Comparison of ENCODE assay signal across 24 cellular contexts in the genomic region with DNA sequence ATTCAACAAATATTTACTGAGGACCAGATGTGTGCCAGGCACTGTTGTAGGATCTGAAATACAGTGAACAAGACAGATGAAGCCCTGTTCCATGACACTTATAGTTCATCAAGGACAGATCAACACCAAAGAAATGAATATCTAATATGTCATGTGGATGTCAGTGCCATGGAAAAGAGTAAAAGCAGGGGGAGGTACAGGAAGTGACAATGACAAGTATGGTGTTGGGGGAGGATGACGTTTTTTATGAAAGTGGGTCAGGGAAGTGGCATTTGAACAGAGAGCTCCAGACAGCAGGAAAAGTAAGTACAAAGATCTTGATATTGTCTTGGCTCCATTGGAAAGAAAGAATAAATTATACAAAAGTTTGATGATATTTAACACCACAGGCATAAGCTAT. TPM values are rescaled to one million over a fixed set of nuclear protein-coding genes. Genes with fewer than 3 reads are reported as not detected.
DNase-seq lines count a peak whose midpoint lies in the region; ATAC-seq, FAIRE-seq and TF ChIP-seq lines count a peak whose summit lies in the region.
"Had no signal": no experiment of that assay in that cellular context is flagged by ENCODE, and none has a peak within 500 bp of the region (broad histone marks: within the 10 kb centered on the region; RNA-seq: fewer than 3 reads in every experiment).

No MANE protein-coding gene starts in this region.

- H3K4me2 ChIP-seq in K562 (ENCODE audit: insufficient read depth, low read length) = no peak overlapping the region
- H3K4me2 ChIP-seq: A549 had no signal

- ATAC-seq in activated CD4-positive, alpha-beta T cell treated with anti-CD3 and anti-CD28 coated beads for 36 hours = peak; percentile 74
- ATAC-seq in K562 = no peak
- no peak for ATAC-seq in right cardiac atrium
- ATAC-seq: body of pancreas, heart right ventricle, left cardiac atrium, upper lobe of right lung had no signal

- H3K79me2 ChIP-seq in K562 (ENCODE audit: control insufficient read depth, insufficient read depth, low read length) = no peaks in the 10 kb centered on the region

- H3K9me3 ChIP-seq in CD4-positive, alpha-beta memory T cell (ENCODE audit: control insufficient read depth in 1 of 2, low read length in 2 of 2) = no peaks in the 10 kb centered on the region
- H3K9me3 ChIP-seq in K562 (replicated peaks; ENCODE audit: control insufficient read depth, insufficient read depth, low read depth, low read length) (no peaks in the 10 kb centered on the region; the same call in 1 of the 2 replicates), right cardiac atrium (ENCODE audit: control insufficient read depth, low read length) (no peaks in the 10 kb centered on the region)
- H3K9me3 ChIP-seq: A549, body of pancreas, heart right ventricle, MG63, sigmoid colon, upper lobe of right lung had no signal

- TF ChIP-seq RAD21 in K562 (CRISPR knock-in tag; conservative IDR thresholded peaks at IDR 0.05 in 1 of 2, IDR thresholded peaks at IDR 0.05 in 1 of 2) = no peak

- H3K27me3 Mint-ChIP-seq in activated CD4-positive, alpha-beta T cell treated with anti-CD3 and anti-CD28 coated beads for 36 hours = peaks cover 5% of the 10 kb centered on the region
- no peaks in the 10 kb centered on the region for H3K27me3 Mint-ChIP-seq in CD4-positive, alpha-beta memory T cell

- no peak overlapping the region for H3K27ac ChIP-seq in CD4-positive, alpha-beta memory T cell (ENCODE audit: low read depth, low read length)
- no peak overlapping the region for H3K27ac ChIP-seq in K562 (ENCODE audit: extremely low read depth, low read depth, low read length)
- no peak overlapping the region for H3K27ac ChIP-seq in right cardiac atrium (ENCODE audit: low read length)
- H3K27ac ChIP-seq: A549, body of pancreas, epithelial cell of prostate, heart right ventricle, sigmoid colon, upper lobe of right lung had no signal

- no peak overlapping the region for H2AFZ ChIP-seq in K562 (ENCODE audit: low read depth, low read length)

- H3K27me3 ChIP-seq in CD4-positive, alpha-beta memory T cell (ENCODE audit: insufficient read depth, low read length) = no peaks in the 10 kb centered on the region
- H3K27me3 ChIP-seq in K562 (ENCODE audit: control insufficient read depth in 2 of 2, insufficient read depth in 2 of 2, low read length in 2 of 2) = peaks cover 7 to 10% of the 10 kb centered on the region in 2 experiments; a peak in 3 of 5 replicates
- H3K27me3 ChIP-seq in right cardiac atrium (ENCODE audit: control insufficient read depth, insufficient read depth) = peaks cover 2% of the 10 kb centered on the region
- H3K27me3 ChIP-seq: body of pancreas had no signal

- POLR2A ChIA-PET in activated CD4-positive, alpha-beta T cell treated with anti-CD3 and anti-CD28 coated beads for 36 hours (lab: Charles Lee) = no interaction called here
- POLR2A ChIA-PET in CD4-positive, alpha-beta memory T cell (lab: Charles Lee; ENCODE audit: partially characterized antibody) = interaction anchor here (0.6 kb wide), 1 partner anchor 8 kb away, joined by 3 read pairs; no protein-coding TSS in a partner anchor
- POLR2A ChIA-PET in K562 (lab: Yijun Ruan, JAX) = no interaction called here

- peaks cover 13% of the 10 kb centered on the region for H3K4me1 ChIP-seq in CD4-positive, alpha-beta memory T cell (ENCODE audit: insufficient read depth, low read length)
- H3K4me1 ChIP-seq in K562 (replicated peaks in 1 of 2; ENCODE audit: control insufficient read depth in 2 of 2, insufficient read depth in 2 of 2, low read length in 2 of 2) (no peaks in the 10 kb centered on the region), right cardiac atrium (ENCODE audit: control insufficient read depth, insufficient read depth, low read length) (no peaks in the 10 kb centered on the region)

- BruUV-seq in K562 (replicated peaks; lab: Mats Ljungman, UMichigan) = no TSS peak

- no peak overlapping the region for H3K4me3 Mint-ChIP-seq in activated CD4-positive, alpha-beta T cell treated with anti-CD3 and anti-CD28 coated beads for 36 hours
- H3K4me3 Mint-ChIP-seq in CD4-positive, alpha-beta memory T cell = no peak overlapping the region
- H3K4me3 Mint-ChIP-seq: activated T-cell treated with anti-CD3 and anti-CD28 coated beads, Interleukin-2, amount 50 U/mL, for 4 hours had no signal

- no peaks in the 10 kb centered on the region for H4K20me1 ChIP-seq in K562 (replicated peaks; ENCODE audit: control insufficient read depth, insufficient read depth, low read length)

- WGBS in K562 (ENCODE audit: insufficient coverage, low coverage, missing lambda C conversion rate) = 0% methylated on average over 1 of the region's 1 CpG
- WGBS in right cardiac atrium = 16% methylated on average over 1 of the region's 1 CpG

- H3K4me3 ChIP-seq in CD4-positive, alpha-beta memory T cell (ENCODE audit: low read length in 2 of 2) = no peak overlapping the region
- H3K4me3 ChIP-seq in K562 = no peak overlapping the region
- no peak overlapping the region for H3K4me3 ChIP-seq in right cardiac atrium (ENCODE audit: low read length)
- H3K4me3 ChIP-seq: A549, body of pancreas, heart right ventricle, MG63, sigmoid colon, upper lobe of right lung had no signal

- FAIRE-seq in K562 (lab: Jason Lieb, UNC) = no peak
- FAIRE-seq: A549, H1 had no signal

- no peak for TF ChIP-seq EP300 in K562 (IDR thresholded peaks at IDR 0.05; ENCODE audit: low read length)

- DNase-seq in activated CD4-positive, alpha-beta T cell treated with anti-CD3 and anti-CD28 coated beads for 36 hours = no peak
- DNase-seq in activated CD4-positive, alpha-beta T cell treated with anti-CD3 and anti-CD28 coated beads, Interleukin-2, amount 50 U/mL, for 1 hour = no peak
- peak in 3 of 5 donors; percentile 9 to 21 (median 19) for DNase-seq in CD4-positive, alpha-beta memory T cell
- DNase-seq in MV-4-11 (lab: John Stamatoyannopoulos, UW) = peak; percentile 56
- DNase-seq in K562 (ENCODE audit: extremely low read depth in 1 of 4, low spot score in 3 of 4) = no peak
- DNase-seq in right cardiac atrium = no peak
- no peak for DNase-seq in effector CD8-positive, alpha-beta T cell (lab: John Stamatoyannopoulos, UW)
- no peak for DNase-seq in head of caudate nucleus
- DNase-seq: activated CD4-positive, alpha-beta T cell treated with anti-CD3 and anti-CD28 coated beads, Interleukin-2, amount 50 U/mL, for 48 hours; activated T-cell treated with anti-CD3 and anti-CD28 coated beads, Interleukin-2, amount 50 U/mL, for 4 hours; body of pancreas; COR-L47; heart right ventricle; left cardiac atrium; MG63; NCI-H1436 treated with DMSO at 0.1 percent for 48 hours; NCI-H510A treated with DMSO at 0.1 percent for 48 hours; NK-92 treated with Interleukin-12 subunit alpha and Interleukin-12 subunit beta, amount 100 ng/mL, for 24 hours; sigmoid colon; stimulated activated CD4-positive, alpha-beta T cell treated with anti-CD3 and anti-CD28 coated beads, Interleukin-15, amount 100 ng/mL, for 24 hours; upper lobe of right lung had no signal

- TF ChIP-seq CTCF in K562 (IDR thresholded peaks at IDR 0.05 in 2 of 3, conservative IDR thresholded peaks at IDR 0.05 in 1 of 3; ENCODE audit: insufficient read depth in 2 of 3, low read depth in 1 of 3, low read length in 3 of 3) = no peak

- H3K9me1 ChIP-seq in K562 (ENCODE audit: control insufficient read depth, insufficient read depth, low read length) = no peaks in the 10 kb centered on the region

- no peaks in the 10 kb centered on the region for H3K36me3 ChIP-seq in CD4-positive, alpha-beta memory T cell (ENCODE audit: insufficient read depth, low read length)
- no peaks in the 10 kb centered on the region for H3K36me3 ChIP-seq in K562 (ENCODE audit: control insufficient read depth, insufficient read depth, low read length)
- H3K36me3 ChIP-seq: heart right ventricle, MG63, sigmoid colon, upper lobe of right lung had no signal

- H3K36me3 Mint-ChIP-seq in activated CD4-positive, alpha-beta T cell treated with anti-CD3 and anti-CD28 coated beads for 36 hours (ENCODE audit: low read depth) = no peaks in the 10 kb centered on the region
- H3K36me3 Mint-ChIP-seq in CD4-positive, alpha-beta memory T cell = no peaks in the 10 kb centered on the region

- in situ Hi-C loops in K562 (cut with MboI) = loop anchor here (25.0 kb wide), 1 partner anchor 731 kb away; no protein-coding TSS in a partner anchor

- peaks cover 21% of the 10 kb centered on the region for H3K4me1 Mint-ChIP-seq in activated CD4-positive, alpha-beta T cell treated with anti-CD3 and anti-CD28 coated beads for 36 hours
- H3K4me1 Mint-ChIP-seq in CD4-positive, alpha-beta memory T cell = peaks cover 7 to 11% (median 7%) of the 10 kb centered on the region in 4 donors

- no peaks in the 10 kb centered on the region for H3K9me3 Mint-ChIP-seq in activated CD4-positive, alpha-beta T cell treated with anti-CD3 and anti-CD28 coated beads for 36 hours (ENCODE audit: low read depth)
- H3K9me3 Mint-ChIP-seq in CD4-positive, alpha-beta memory T cell = no peaks in the 10 kb centered on the region
- H3K9me3 Mint-ChIP-seq: activated T-cell treated with anti-CD3 and anti-CD28 coated beads, Interleukin-2, amount 50 U/mL, for 4 hours had no signal

- CTCF ChIA-PET in activated CD4-positive, alpha-beta T cell treated with anti-CD3 and anti-CD28 coated beads for 36 hours (lab: Charles Lee) = interaction anchor here (0.6 to 1.9 kb wide), 11 partner anchors 8 to 613 kb away, joined by 3 to 7 read pairs (median 3); no protein-coding TSS in a partner anchor
- CTCF ChIA-PET in CD4-positive, alpha-beta memory T cell (lab: Charles Lee; ENCODE audit: partially characterized antibody) = interaction anchor here (0.9 to 11.8 kb wide), 9 partner anchors 8 to 747 kb away, joined by 3 to 180 read pairs (median 7); a partner anchor contains a TSS
- CTCF ChIA-PET in K562 (lab: Yijun Ruan, JAX; ENCODE audit: low intra/inter-chr PET ratio) = interaction anchor here (0.9 to 1.1 kb wide), 3 partner anchors 158 to 575 kb away, joined by 3 to 4 read pairs (median 4); no protein-coding TSS in a partner anchor

- no peak overlapping the region for H3K9ac ChIP-seq in K562 (ENCODE audit: insufficient read depth in 1 of 2, low read depth in 2 of 2, low read length in 2 of 2)

- TF ChIP-seq POLR2A in K562 (conservative IDR thresholded peaks at IDR 0.05) = no peak

- H3K27ac Mint-ChIP-seq in activated CD4-positive, alpha-beta T cell treated with anti-CD3 and anti-CD28 coated beads for 36 hours = peak overlapping the region; percentile 34
- H3K27ac Mint-ChIP-seq in CD4-positive, alpha-beta memory T cell = peak overlapping the region in 4 of 7 donors; percentile 34 to 73 (median 64)

- intact Hi-C loops in activated CD4-positive, alpha-beta T cell treated with anti-CD3 and anti-CD28 coated beads for 36 hours (cut with DNase I, micrococcal nuclease) = loop anchor here (1.0 to 5.0 kb wide), 4 partner anchors 297 to 751 kb away; no protein-coding TSS in a partner anchor
- intact Hi-C loops in CD4-positive, alpha-beta memory T cell (cut with micrococcal nuclease) = loop anchor here (1.0 to 10.0 kb wide), 5 partner anchors 158 to 1003 kb away; no protein-coding TSS in a partner anchor
- intact Hi-C loops in K562 (cut with micrococcal nuclease) (loop anchor here (2.0 to 5.0 kb wide), 3 partner anchors 497 to 746 kb away; no protein-coding TSS in a partner anchor), right cardiac atrium (cut with DNase I) (loop anchor here (2.0 to 10.0 kb wide), 6 partner anchors 293 to 753 kb away; no protein-coding TSS in a partner anchor), head of caudate nucleus (cut with DNase I) (loop anchor here (5.0 kb wide), 1 partner anchor 751 kb away; no protein-coding TSS in a partner anchor)

RNA-seq across cellular contexts. Expression of a gene that starts 7.0 kb away (rescaled TPM):
- total RNA-seq in activated CD4-positive, alpha-beta T cell treated with anti-CD3 and anti-CD28 coated beads for 36 hours = 10 to 100 TPM; 17.6 to 18.0 TPM
- 10 to 100 TPM; 20.0 to 22.3 TPM for total RNA-seq in CD4-positive, alpha-beta memory T cell
- 1 to 10 TPM; 1.7 to 3.3 TPM for polyA plus RNA-seq in CD4-positive, alpha-beta memory T cell
- total RNA-seq in K562 (2011; cell fraction: chromatin; rRNA removed; ENCODE audit: low replicate concordance) = 51.8 and 114 TPM in 2 replicates
- total RNA-seq in K562 (2011; cell fraction: nucleolus; rRNA removed) = 23.8 and 29.5 TPM in 2 replicates
- total RNA-seq in K562 (2011; cell fraction: nucleoplasm; rRNA removed) = 50.7 and 67.7 TPM in 2 replicates
- 5.2 and 6.4 TPM in 2 replicates for total RNA-seq in K562 (2014; rRNA removed)
- total RNA-seq in K562 (2014; rRNA removed; fragmentation: Illumina TruSeq; extraction: Trizol) = 9.6 and 9.9 TPM in 2 replicates
- total RNA-seq in K562 (2015; rRNA removed; fragmentation: Illumina TruSeq; extraction: Trizol) = 7.3 and 7.6 TPM in 2 replicates
- total RNA-seq in K562 (2021) = 12.1 and 13.6 TPM in 2 replicates
- 8.4 and 10.0 TPM in 2 replicates for polyA plus RNA-seq in K562 (2011; rRNA removed)
- 4.1 and 7.4 TPM in 2 replicates for polyA plus RNA-seq in K562 (2011; cell fraction: cytosol; rRNA removed)
- polyA plus RNA-seq in K562 (2011; cell fraction: nucleus; rRNA removed) = 23.9 and 27.9 TPM in 2 replicates
- polyA plus RNA-seq in K562 (2012) = 5.0 and 6.9 TPM in 2 replicates
- 7.8 and 9.2 TPM in 2 replicates for polyA plus RNA-seq in K562 (2014; fragmentation: Illumina TruSeq; extraction: Trizol)
- polyA plus RNA-seq in K562 (2014; fragmentation: Nextera tagmentation; extraction: Ambion mirVana) = 1 to 10 TPM; 1.2 TPM
- polyA plus RNA-seq in K562 (2014; rRNA removed) = 6.2 and 6.5 TPM in 2 replicates
- 17.7 and 30.0 TPM in 2 replicates for polyA minus RNA-seq in K562 (2011; rRNA and poly(A)+ RNA removed)
- 8.5 and 9.5 TPM in 2 replicates for polyA minus RNA-seq in K562 (2011; cell fraction: cytosol; rRNA and poly(A)+ RNA removed)
- 18.8 and 35.8 TPM in 2 replicates for polyA minus RNA-seq in K562 (2011; cell fraction: nucleus; rRNA and poly(A)+ RNA removed)
- total RNA-seq in right cardiac atrium = 10 to 100 TPM; 11.3 to 12.9 (median 12.1) TPM
- 3.3 TPM for polyA plus RNA-seq in right cardiac atrium

Comparison
In these comparisons a context has a peak if more than half of its experiments do, and no peak if none do; other contexts are left out.
1. DNase-seq: peak in CD4-positive, alpha-beta memory T cell (3 of 5) and MV-4-11 (single experiment); none in activated CD4-positive, alpha-beta T cell treated with anti-CD3 and anti-CD28 coated beads for 36 hours (single experiment), activated CD4-positive, alpha-beta T cell treated with anti-CD3 and anti-CD28 coated beads, Interleukin-2, amount 50 U/mL, for 1 hour (single experiment), K562 (0 of 4), right cardiac atrium (0 of 3), effector CD8-positive, alpha-beta T cell (single experiment) and head of caudate nucleus (0 of 42).